Comparison of ENCODE assay signal across 9 cellular contexts in the genomic region with DNA sequence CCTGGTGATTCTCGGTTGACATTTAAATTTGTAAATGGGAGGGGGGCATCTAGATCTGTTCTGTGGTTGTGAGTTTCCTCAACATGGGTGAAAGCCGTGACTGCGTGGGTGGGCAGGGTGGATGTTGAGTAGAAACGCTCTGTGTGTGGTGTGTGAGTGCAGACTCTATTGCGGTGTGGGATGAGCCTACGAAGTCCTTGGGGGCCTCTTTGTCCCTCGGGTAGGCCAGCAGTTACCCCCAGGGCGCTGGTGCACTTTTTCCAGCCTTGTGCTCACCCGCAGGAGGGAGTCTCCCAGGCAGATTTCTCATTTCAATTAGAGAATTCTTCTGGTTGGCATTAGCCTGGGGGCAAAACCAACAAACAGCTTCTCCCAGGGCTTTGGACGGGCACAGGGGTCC. TPM values are rescaled to one million over a fixed set of nuclear protein-coding genes. Genes with fewer than 3 reads are reported as not detected.
A peak's percentile ranks its signal among the peaks of the same experiment; 100 is the strongest.
DNase-seq lines count a peak whose midpoint lies in the region; ATAC-seq and TF ChIP-seq lines count a peak whose summit lies in the region.
"Had no signal": no experiment of that assay in that cellular context is flagged by ENCODE, and none has a peak within 500 bp of the region (broad histone marks: within the 10 kb centered on the region; RNA-seq: fewer than 3 reads in every experiment).

No MANE protein-coding gene starts in this region.

- no peaks in the 10 kb centered on the region for H3K9me3 Mint-ChIP-seq in activated CD8-positive, alpha-beta T cell treated with anti-CD3 and anti-CD28 coated beads for 36 hours
- no peaks in the 10 kb centered on the region for H3K9me3 Mint-ChIP-seq in activated CD8-positive, alpha-beta T cell treated with anti-CD3 and anti-CD28 coated beads, Interleukin-2, amount 10 ng/mL, durations not matched to agents 7 days and 5 days (ENCODE audit: insufficient read depth)
- no peaks in the 10 kb centered on the region for H3K9me3 Mint-ChIP-seq in stimulated activated naive CD8-positive, alpha-beta T cell treated with anti-CD3 and anti-CD28 coated beads, Interleukin-15, Interleukin-2, amounts not matched to agents 100 ng/mL and 50 ng/mL, for 24 hours

- CTCF ChIA-PET in activated CD8-positive, alpha-beta T cell treated with anti-CD3 and anti-CD28 coated beads for 36 hours (lab: Charles Lee): interaction anchor here (0.7 to 1.7 kb wide), 4 partner anchors 16 to 175 kb away, joined by 3 to 6 read pairs (median 3); no protein-coding TSS in a partner anchor
- CTCF ChIA-PET in activated CD8-positive, alpha-beta T cell treated with anti-CD3 and anti-CD28 coated beads, Interleukin-2, amount 10 ng/mL, durations not matched to agents 7 days and 5 days (lab: Charles Lee): interaction anchor here (1.0 to 2.0 kb wide), 5 partner anchors 17 to 175 kb away, joined by 3 to 8 read pairs (median 4); no protein-coding TSS in a partner anchor

- ATAC-seq in activated CD8-positive, alpha-beta T cell treated with anti-CD3 and anti-CD28 coated beads for 36 hours: peak; percentile 81
- no peak for ATAC-seq in activated CD8-positive, alpha-beta T cell treated with anti-CD3 and anti-CD28 coated beads, Interleukin-2, amount 10 ng/mL, durations not matched to agents 7 days and 5 days
- no peak for ATAC-seq in HG02763 (IDR thresholded peaks at IDR 0.05; ENCODE audit: unreplicated experiment)

- H3K4me1 Mint-ChIP-seq in activated CD8-positive, alpha-beta T cell treated with anti-CD3 and anti-CD28 coated beads for 36 hours (ENCODE audit: low read depth): peaks cover 49% of the 10 kb centered on the region
- peaks cover 43% of the 10 kb centered on the region for H3K4me1 Mint-ChIP-seq in activated CD8-positive, alpha-beta T cell treated with anti-CD3 and anti-CD28 coated beads, Interleukin-2, amount 10 ng/mL, durations not matched to agents 7 days and 5 days (ENCODE audit: low read depth)
- H3K4me1 Mint-ChIP-seq in stimulated activated naive CD8-positive, alpha-beta T cell treated with anti-CD3 and anti-CD28 coated beads, Interleukin-15, Interleukin-2, amounts not matched to agents 100 ng/mL and 50 ng/mL, for 24 hours (ENCODE audit: low read depth): peaks cover 56% of the 10 kb centered on the region

- no peak for TF ChIP-seq POLR2A in erythroblast (IDR thresholded peaks at IDR 0.05; ENCODE audit: low read length)

- intact Hi-C loops in activated CD8-positive, alpha-beta T cell treated with anti-CD3 and anti-CD28 coated beads for 36 hours (cut with micrococcal nuclease): no loop called here

- peak overlapping the region; percentile 27 for H3K4me3 Mint-ChIP-seq in activated CD8-positive, alpha-beta T cell treated with anti-CD3 and anti-CD28 coated beads for 36 hours
- no peak overlapping the region for H3K4me3 Mint-ChIP-seq in activated CD8-positive, alpha-beta T cell treated with anti-CD3 and anti-CD28 coated beads, Interleukin-2, amount 10 ng/mL, durations not matched to agents 7 days and 5 days
- H3K4me3 Mint-ChIP-seq in stimulated activated naive CD8-positive, alpha-beta T cell treated with anti-CD3 and anti-CD28 coated beads, Interleukin-15, Interleukin-2, amounts not matched to agents 100 ng/mL and 50 ng/mL, for 24 hours: peak overlapping the region; percentile 73

- POLR2A ChIA-PET in activated CD8-positive, alpha-beta T cell treated with anti-CD3 and anti-CD28 coated beads for 36 hours (lab: Charles Lee): interaction anchor here (1.0 to 1.3 kb wide), 2 partner anchors 174 to 484 kb away, joined by 3 to 5 read pairs; no protein-coding TSS in a partner anchor
- POLR2A ChIA-PET in activated CD8-positive, alpha-beta T cell treated with anti-CD3 and anti-CD28 coated beads, Interleukin-2, amount 10 ng/mL, durations not matched to agents 7 days and 5 days (lab: Charles Lee): no interaction called here

- DNase-seq in activated CD8-positive, alpha-beta T cell treated with anti-CD3 and anti-CD28 coated beads for 36 hours: peak; percentile 93
- no peak for DNase-seq in activated CD8-positive, alpha-beta T cell treated with anti-CD3 and anti-CD28 coated beads, Interleukin-2, amount 10 ng/mL, durations not matched to agents 7 days and 5 days
- peak; percentile 78 for DNase-seq in activated CD4-positive, alpha-beta T cell treated with anti-CD3 and anti-CD28 coated beads for 48 hours
- DNase-seq in foreskin melanocyte: peak; percentile 50
- no peak for DNase-seq in erythroblast (lab: John Stamatoyannopoulos, UW)
- no peak for DNase-seq in NCI-H2029 (lab: John Stamatoyannopoulos, UW)
- DNase-seq: posterior cingulate gyrus had no signal

- H3K27me3 Mint-ChIP-seq in activated CD8-positive, alpha-beta T cell treated with anti-CD3 and anti-CD28 coated beads for 36 hours: peaks cover 59% of the 10 kb centered on the region
- peaks cover 79% of the 10 kb centered on the region for H3K27me3 Mint-ChIP-seq in activated CD8-positive, alpha-beta T cell treated with anti-CD3 and anti-CD28 coated beads, Interleukin-2, amount 10 ng/mL, durations not matched to agents 7 days and 5 days (ENCODE audit: low read depth)
- H3K27me3 Mint-ChIP-seq in stimulated activated naive CD8-positive, alpha-beta T cell treated with anti-CD3 and anti-CD28 coated beads, Interleukin-15, Interleukin-2, amounts not matched to agents 100 ng/mL and 50 ng/mL, for 24 hours: peaks cover 61% of the 10 kb centered on the region

- TF ChIP-seq CTCF in activated CD8-positive, alpha-beta T cell treated with anti-CD3 and anti-CD28 coated beads for 36 hours (IDR thresholded peaks at IDR 0.05): no peak

- no peaks in the 10 kb centered on the region for H3K36me3 Mint-ChIP-seq in activated CD8-positive, alpha-beta T cell treated with anti-CD3 and anti-CD28 coated beads for 36 hours (ENCODE audit: low read depth)
- H3K36me3 Mint-ChIP-seq in activated CD8-positive, alpha-beta T cell treated with anti-CD3 and anti-CD28 coated beads, Interleukin-2, amount 10 ng/mL, durations not matched to agents 7 days and 5 days (ENCODE audit: low read depth): no peaks in the 10 kb centered on the region
- no peaks in the 10 kb centered on the region for H3K36me3 Mint-ChIP-seq in stimulated activated naive CD8-positive, alpha-beta T cell treated with anti-CD3 and anti-CD28 coated beads, Interleukin-15, Interleukin-2, amounts not matched to agents 100 ng/mL and 50 ng/mL, for 24 hours (ENCODE audit: low read depth)

- peak overlapping the region; percentile 36 for H3K27ac Mint-ChIP-seq in activated CD8-positive, alpha-beta T cell treated with anti-CD3 and anti-CD28 coated beads for 36 hours
- H3K27ac Mint-ChIP-seq in activated CD8-positive, alpha-beta T cell treated with anti-CD3 and anti-CD28 coated beads, Interleukin-2, amount 10 ng/mL, durations not matched to agents 7 days and 5 days: no peak overlapping the region
- H3K27ac Mint-ChIP-seq in stimulated activated naive CD8-positive, alpha-beta T cell treated with anti-CD3 and anti-CD28 coated beads, Interleukin-15, Interleukin-2, amounts not matched to agents 100 ng/mL and 50 ng/mL, for 24 hours: peak overlapping the region; percentile 78

RNA-seq across cellular contexts. Expression of a gene that starts 10.6 kb away (rescaled TPM):
- 1 to 10 TPM; 1.5 to 1.7 TPM for total RNA-seq in activated CD8-positive, alpha-beta T cell treated with anti-CD3 and anti-CD28 coated beads for 36 hours
- under 1 TPM; 0.31 to 0.61 TPM for total RNA-seq in activated CD8-positive, alpha-beta T cell treated with anti-CD3 and anti-CD28 coated beads, Interleukin-2, amount 10 ng/mL, durations not matched to agents 7 days and 5 days

Comparison
In these comparisons a context has a peak if more than half of its experiments do, and no peak if none do; other contexts are left out.
1. DNase-seq: peak in activated CD8-positive, alpha-beta T cell treated with anti-CD3 and anti-CD28 coated beads for 36 hours (single experiment), activated CD4-positive, alpha-beta T cell treated with anti-CD3 and anti-CD28 coated beads for 48 hours (single experiment) and foreskin melanocyte (single experiment); none in activated CD8-positive, alpha-beta T cell treated with anti-CD3 and anti-CD28 coated beads, Interleukin-2, amount 10 ng/mL, durations not matched to agents 7 days and 5 days (single experiment), erythroblast (0 of 2) and NCI-H2029 (single experiment).